Comparison of ENCODE assay signal across 2 cellular contexts in the genomic region with DNA sequence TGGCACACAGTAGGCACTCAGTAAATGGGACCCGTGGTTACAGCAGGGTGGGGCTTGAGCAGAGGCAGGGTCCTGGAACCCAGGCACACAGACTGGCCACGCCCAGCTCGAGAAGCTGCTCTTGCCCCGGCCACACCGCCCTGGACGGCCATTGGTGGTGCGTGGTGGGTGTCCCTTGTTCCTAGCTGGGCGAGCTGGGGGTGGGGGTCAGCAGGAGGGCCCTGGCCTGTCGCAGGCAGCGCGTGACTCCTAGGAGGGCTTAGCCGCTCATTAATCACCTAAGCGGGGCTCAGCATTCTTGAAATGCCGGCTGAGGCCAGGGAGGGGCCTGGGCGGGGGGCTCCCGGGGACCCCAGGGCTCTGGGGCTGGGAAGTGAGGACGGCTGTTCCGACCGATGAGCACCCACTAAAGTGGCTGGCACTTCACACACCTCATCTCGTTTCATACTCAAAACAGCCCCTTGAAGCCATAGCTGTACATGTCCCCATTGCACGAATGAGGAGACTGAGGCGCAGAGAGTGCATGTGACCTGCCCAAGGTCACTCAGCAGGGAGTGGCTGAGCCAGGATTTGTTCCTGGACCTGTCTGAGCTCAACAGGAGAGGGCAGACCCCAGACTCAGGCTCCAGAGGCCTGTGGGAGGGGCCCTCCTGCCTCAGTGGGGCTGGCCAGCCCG.
TF ChIP-seq lines count a peak whose summit lies in the region.

No MANE protein-coding gene starts in this region.

TF ChIP-seq in HepG2, 621 proteins besides CTCF, POLR2A, EP300 and RAD21:
- TF ChIP-seq, protein P1, sequence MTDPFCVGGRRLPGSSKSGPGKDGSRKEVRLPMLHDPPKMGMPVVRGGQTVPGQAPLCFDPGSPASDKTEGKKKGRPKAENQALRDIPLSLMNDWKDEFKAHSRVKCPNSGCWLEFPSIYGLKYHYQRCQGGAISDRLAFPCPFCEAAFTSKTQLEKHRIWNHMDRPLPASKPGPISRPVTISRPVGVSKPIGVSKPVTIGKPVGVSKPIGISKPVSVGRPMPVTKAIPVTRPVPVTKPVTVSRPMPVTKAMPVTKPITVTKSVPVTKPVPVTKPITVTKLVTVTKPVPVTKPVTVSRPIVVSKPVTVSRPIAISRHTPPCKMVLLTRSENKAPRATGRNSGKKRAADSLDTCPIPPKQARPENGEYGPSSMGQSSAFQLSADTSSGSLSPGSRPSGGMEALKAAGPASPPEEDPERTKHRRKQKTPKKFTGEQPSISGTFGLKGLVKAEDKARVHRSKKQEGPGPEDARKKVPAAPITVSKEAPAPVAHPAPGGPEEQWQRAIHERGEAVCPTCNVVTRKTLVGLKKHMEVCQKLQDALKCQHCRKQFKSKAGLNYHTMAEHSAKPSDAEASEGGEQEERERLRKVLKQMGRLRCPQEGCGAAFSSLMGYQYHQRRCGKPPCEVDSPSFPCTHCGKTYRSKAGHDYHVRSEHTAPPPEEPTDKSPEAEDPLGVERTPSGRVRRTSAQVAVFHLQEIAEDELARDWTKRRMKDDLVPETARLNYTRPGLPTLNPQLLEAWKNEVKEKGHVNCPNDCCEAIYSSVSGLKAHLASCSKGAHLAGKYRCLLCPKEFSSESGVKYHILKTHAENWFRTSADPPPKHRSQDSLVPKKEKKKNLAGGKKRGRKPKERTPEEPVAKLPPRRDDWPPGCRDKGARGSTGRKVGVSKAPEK (CRISPR knock-in tag; IDR thresholded peaks at IDR 0.05; ENCODE audit: borderline replicate concordance), result no peak
- TF ChIP-seq ZNF629 (CRISPR knock-in tag; conservative IDR thresholded peaks at IDR 0.05), result peak; percentile 88
TF ChIP-seq in HepG2: peak in this region for 1.

TF ChIP-seq in SK-N-SH treated with all-trans-retinoic acid at 6 μM for 48 hours, 23 proteins besides CTCF, POLR2A, EP300 and RAD21:
- TF ChIP-seq, protein P2, sequence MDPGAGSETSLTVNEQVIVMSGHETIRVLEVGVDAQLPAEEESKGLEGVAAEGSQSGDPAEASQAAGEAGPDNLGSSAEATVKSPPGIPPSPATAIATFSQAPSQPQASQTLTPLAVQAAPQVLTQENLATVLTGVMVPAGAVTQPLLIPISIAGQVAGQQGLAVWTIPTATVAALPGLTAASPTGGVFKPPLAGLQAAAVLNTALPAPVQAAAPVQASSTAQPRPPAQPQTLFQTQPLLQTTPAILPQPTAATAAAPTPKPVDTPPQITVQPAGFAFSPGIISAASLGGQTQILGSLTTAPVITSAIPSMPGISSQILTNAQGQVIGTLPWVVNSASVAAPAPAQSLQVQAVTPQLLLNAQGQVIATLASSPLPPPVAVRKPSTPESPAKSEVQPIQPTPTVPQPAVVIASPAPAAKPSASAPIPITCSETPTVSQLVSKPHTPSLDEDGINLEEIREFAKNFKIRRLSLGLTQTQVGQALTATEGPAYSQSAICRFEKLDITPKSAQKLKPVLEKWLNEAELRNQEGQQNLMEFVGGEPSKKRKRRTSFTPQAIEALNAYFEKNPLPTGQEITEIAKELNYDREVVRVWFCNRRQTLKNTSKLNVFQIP (CRISPR knock-in tag; IDR thresholded peaks at IDR 0.05; ENCODE audit: borderline replicate concordance, low read depth), result no peak
- no peak for TF ChIP-seq PPARA (CRISPR knock-in tag; IDR thresholded peaks at IDR 0.05; ENCODE audit: borderline replicate concordance)
- no peak for TF ChIP-seq SNAI2 (CRISPR knock-in tag; IDR thresholded peaks at IDR 0.05)
